Comparison of ENCODE assay signal across 18 cellular contexts in the genomic region with DNA sequence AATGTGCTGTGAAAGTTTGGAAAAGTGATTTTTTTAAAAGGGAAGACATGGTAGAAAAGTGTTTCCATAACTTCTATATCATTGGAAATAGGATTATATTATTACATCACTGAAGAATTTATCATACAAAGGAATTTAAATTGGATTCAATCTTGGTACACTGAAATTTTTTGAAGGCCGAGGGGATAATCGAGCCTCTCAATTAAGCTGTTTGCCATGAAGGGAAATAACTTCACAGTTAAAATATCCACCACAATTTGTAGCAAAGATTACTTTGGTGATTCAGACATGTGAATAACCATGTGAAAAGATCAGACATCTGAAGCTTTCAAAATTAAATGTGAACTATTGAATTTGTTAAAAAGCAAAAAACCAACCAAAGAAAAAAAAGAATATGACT.
DNase-seq lines count a peak whose midpoint lies in the region; ATAC-seq and TF ChIP-seq lines count a peak whose summit lies in the region.
"Had no signal": no experiment of that assay in that cellular context is flagged by ENCODE, and none has a peak within 500 bp of the region (broad histone marks: within the 10 kb centered on the region; RNA-seq: fewer than 3 reads in every experiment).

No MANE protein-coding gene starts in this region.

- H3K36me3 ChIP-seq in testis (ENCODE audit: low read depth, missing control alignments): no peaks in the 10 kb centered on the region
- H3K36me3 ChIP-seq: BLaER1 treated with 17β-estradiol and CSF1 and Interleukin-3, amounts not matched to agents 10 nM and 100 nM; spleen; thoracic aorta had no signal

- in situ Hi-C loops in ACHN (cut with HindIII; ENCODE audit: low pct_ligation_motif_present, low pct_unique_long_range_greater_than_20kb, low sequenced_read_pairs): no loop called here

- H3K4me1 ChIP-seq in testis: no peaks in the 10 kb centered on the region
- H3K4me1 ChIP-seq: BLaER1 treated with 17β-estradiol and CSF1 and Interleukin-3, amounts not matched to agents 10 nM and 100 nM; spleen had no signal

- TF ChIP-seq POLR2A in testis (IDR thresholded peaks at IDR 0.05): no peak

- H3K27ac ChIP-seq in testis: no peak overlapping the region
- H3K27ac ChIP-seq: BLaER1 treated with 17β-estradiol and CSF1 and Interleukin-3, amounts not matched to agents 10 nM and 100 nM; spleen had no signal

- H3K4me3 ChIP-seq in testis: no peak overlapping the region
- H3K4me3 ChIP-seq: BLaER1 treated with 17β-estradiol and CSF1 and Interleukin-3, amounts not matched to agents 10 nM and 100 nM; spleen; thoracic aorta had no signal

- ATAC-seq in SK-N-SH treated with all-trans-retinoic acid at 6 μM for 48 hours: peak; percentile 46
- no peak for ATAC-seq in GM18520 (IDR thresholded peaks at IDR 0.05; ENCODE audit: unreplicated experiment)
- ATAC-seq: HCT116, WTC11 had no signal

- peak; percentile 60 for DNase-seq in ACHN
- peak; percentile 54 for DNase-seq in GM04503 (ENCODE audit: low read depth)
- peak; percentile 58 for DNase-seq in kidney tubule cell (ENCODE audit: low spot score)
- DNase-seq in islet precursor cell: no peak
- no peak for DNase-seq in testis
- DNase-seq in NOMO-1 treated with DMSO at 0.1 percent for 48 hours (lab: John Stamatoyannopoulos, UW; ENCODE audit: unreplicated experiment): no peak
- DNase-seq: activated CD8-positive, alpha-beta memory T cell treated with anti-CD3 and anti-CD28 coated beads for 24 hours; amygdala; DMS 273 treated with DMSO at 0.1 percent for 48 hours; NCI-H1694; NCI-H446; spleen had no signal

- 74 to 76% methylated on average over 2 of the region's 2 CpGs for WGBS in testis, 2 donors

- no peak for TF ChIP-seq CTCF in testis (IDR thresholded peaks at IDR 0.05)

- intact Hi-C loops in testis (cut with DNase I; ENCODE audit: low total_unique reads): no loop called here

- H3K9me3 ChIP-seq in testis: no peaks in the 10 kb centered on the region
- H3K9me3 ChIP-seq: thoracic aorta had no signal

- no peaks in the 10 kb centered on the region for H3K27me3 ChIP-seq in testis
- H3K27me3 ChIP-seq: BLaER1 treated with 17β-estradiol and CSF1 and Interleukin-3, amounts not matched to agents 10 nM and 100 nM; spleen had no signal

TF ChIP-seq in SK-N-SH treated with all-trans-retinoic acid at 6 μM for 48 hours, 23 proteins besides CTCF, POLR2A, EP300 and RAD21:
- TF ChIP-seq OSR1 (CRISPR knock-in tag; IDR thresholded peaks at IDR 0.05) (no peak), ISL1 (CRISPR knock-in tag; IDR thresholded peaks at IDR 0.05) (peak; percentile 65)

Comparison
In these comparisons a context has a peak if more than half of its experiments do, and no peak if none do; other contexts are left out.
1. DNase-seq: peak in ACHN (single experiment), GM04503 (single experiment) and kidney tubule cell (single experiment); none in islet precursor cell (single experiment), testis (single experiment) and NOMO-1 treated with DMSO at 0.1 percent for 48 hours (single experiment).